Comparison of ENCODE assay signal across 1 cellular context in the genomic region with DNA sequence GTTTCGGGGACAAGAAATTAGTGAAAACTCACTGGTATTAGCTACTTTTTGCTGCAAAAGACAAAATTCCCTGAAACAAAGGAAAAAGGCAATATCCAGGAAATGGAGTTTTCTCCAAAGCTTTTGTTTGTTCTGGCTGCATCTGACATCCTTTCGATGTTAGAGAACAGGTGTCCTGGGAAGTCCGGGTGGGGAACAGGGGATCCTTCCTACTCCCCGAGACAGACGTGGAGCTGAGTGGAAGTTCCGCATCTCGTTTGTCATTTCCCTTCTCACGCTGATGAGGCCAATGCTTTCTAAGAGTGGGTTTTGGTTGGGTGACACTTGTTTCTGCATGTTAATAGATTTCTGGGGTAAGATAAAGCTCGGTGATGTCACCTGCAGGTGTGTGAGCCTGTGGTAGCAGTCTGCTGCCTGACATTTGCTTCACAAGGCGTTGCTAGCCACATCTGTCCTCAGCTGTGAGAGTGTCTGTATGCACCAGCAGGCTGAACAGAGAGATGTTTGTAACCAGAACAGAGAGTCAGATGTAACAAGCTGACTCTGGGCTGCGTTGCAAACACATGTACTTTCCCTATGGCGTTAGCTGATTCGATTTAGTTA.
TF ChIP-seq lines count a peak whose summit lies in the region.

No MANE protein-coding gene starts in this region.

TF ChIP-seq in GM12878, 131 proteins besides CTCF, POLR2A, EP300 and RAD21 (continued from another document and continues in another):
- TF ChIP-seq RUNX3 (IDR thresholded peaks at IDR 0.05; ENCODE audit: low read length) (peak; percentile 74), ZZZ3 (IDR thresholded peaks at IDR 0.05; ENCODE audit: control insufficient read depth, insufficient read length, low read depth) (no peak), SUZ12 (IDR thresholded peaks at IDR 0.05; ENCODE audit: unreplicated experiment) (no peak), NBN (IDR thresholded peaks at IDR 0.05) (0 out of 2 replicates have a peak, but pooled peaks have one; percentile 26), FOXK2 (IDR thresholded peaks at IDR 0.05) (no peak), ZBED1 (IDR thresholded peaks at IDR 0.05; ENCODE audit: borderline replicate concordance) (no peak), SREBF1 (IDR thresholded peaks at IDR 0.05; ENCODE audit: low read length) (no peak), NR2F1 (conservative IDR thresholded peaks at IDR 0.05) (no peak), YY1 (IDR thresholded peaks at IDR 0.05; ENCODE audit: low read depth, low read length) (no peak), RCOR1 (conservative IDR thresholded peaks at IDR 0.05; ENCODE audit: low read depth, low read length) (no peak), CHD1 (IDR thresholded peaks at IDR 0.05; ENCODE audit: low read depth, low read length) (no peak), CBFB (IDR thresholded peaks at IDR 0.05; ENCODE audit: low read depth) (no peak), SUPT20H (IDR thresholded peaks at IDR 0.05; ENCODE audit: borderline replicate concordance, control insufficient read depth, low read depth, low read length) (no peak), EED (IDR thresholded peaks at IDR 0.05; ENCODE audit: low read depth) (no peak), SRF (IDR thresholded peaks at IDR 0.05; ENCODE audit: low read depth in 2 of 2, low read length in 2 of 2) (0 out of 4 replicates have a peak, but pooled peaks of 1 of the 2 experiments have one; percentile 2), ZNF207 (IDR thresholded peaks at IDR 0.05; ENCODE audit: borderline replicate concordance) (no peak), SMARCA5 (IDR thresholded peaks at IDR 0.05) (no peak), PML (IDR thresholded peaks at IDR 0.05; ENCODE audit: low read length) (no peak), FOXM1 (IDR thresholded peaks at IDR 0.05; ENCODE audit: low read depth, low read length) (no peak), RAD51 (IDR thresholded peaks at IDR 0.05) (no peak), ATF7 (IDR thresholded peaks at IDR 0.05; ENCODE audit: low read depth) (peak; percentile 85), PAX8 (IDR thresholded peaks at IDR 0.05) (no peak), SIN3A (IDR thresholded peaks at IDR 0.05; ENCODE audit: low read depth, low read length) (no peak), BCL11A (IDR thresholded peaks at IDR 0.05; ENCODE audit: low read depth, low read length) (no peak; the same call in 1 of the 2 replicates), KLF5 (IDR thresholded peaks at IDR 0.05; ENCODE audit: partially characterized antibody) (no peak), ASH2L (IDR thresholded peaks at IDR 0.05; ENCODE audit: borderline replicate concordance, low read depth) (no peak), POU2F2 (IDR thresholded peaks at IDR 0.05; ENCODE audit: borderline replicate concordance, low read depth, low read length) (peak; percentile 71; the same call in 2 of the 3 replicates), CHD4 (IDR thresholded peaks at IDR 0.05) (no peak), SMAD1 (IDR thresholded peaks at IDR 0.05; ENCODE audit: low read depth, partially characterized antibody) (no peak), RELA (IDR thresholded peaks at IDR 0.05; ENCODE audit: borderline replicate concordance, partially characterized antibody) (no peak), JUNB (IDR thresholded peaks at IDR 0.05) (no peak), MYB (IDR thresholded peaks at IDR 0.05; ENCODE audit: borderline replicate concordance, low read depth, low read length) (no peak), DPF2 (IDR thresholded peaks at IDR 0.05) (no peak), HDAC2 (IDR thresholded peaks at IDR 0.05) (no peak), STAT3 (IDR thresholded peaks at IDR 0.05; ENCODE audit: low read depth, low read length) (no peak), ZNF384 (IDR thresholded peaks at IDR 0.05; ENCODE audit: borderline replicate concordance, low read depth, low read length) (no peak), NR2C1 (IDR thresholded peaks at IDR 0.05) (no peak), ZSCAN29 (IDR thresholded peaks at IDR 0.05) (no peak)
- TF ChIP-seq, protein P1, sequence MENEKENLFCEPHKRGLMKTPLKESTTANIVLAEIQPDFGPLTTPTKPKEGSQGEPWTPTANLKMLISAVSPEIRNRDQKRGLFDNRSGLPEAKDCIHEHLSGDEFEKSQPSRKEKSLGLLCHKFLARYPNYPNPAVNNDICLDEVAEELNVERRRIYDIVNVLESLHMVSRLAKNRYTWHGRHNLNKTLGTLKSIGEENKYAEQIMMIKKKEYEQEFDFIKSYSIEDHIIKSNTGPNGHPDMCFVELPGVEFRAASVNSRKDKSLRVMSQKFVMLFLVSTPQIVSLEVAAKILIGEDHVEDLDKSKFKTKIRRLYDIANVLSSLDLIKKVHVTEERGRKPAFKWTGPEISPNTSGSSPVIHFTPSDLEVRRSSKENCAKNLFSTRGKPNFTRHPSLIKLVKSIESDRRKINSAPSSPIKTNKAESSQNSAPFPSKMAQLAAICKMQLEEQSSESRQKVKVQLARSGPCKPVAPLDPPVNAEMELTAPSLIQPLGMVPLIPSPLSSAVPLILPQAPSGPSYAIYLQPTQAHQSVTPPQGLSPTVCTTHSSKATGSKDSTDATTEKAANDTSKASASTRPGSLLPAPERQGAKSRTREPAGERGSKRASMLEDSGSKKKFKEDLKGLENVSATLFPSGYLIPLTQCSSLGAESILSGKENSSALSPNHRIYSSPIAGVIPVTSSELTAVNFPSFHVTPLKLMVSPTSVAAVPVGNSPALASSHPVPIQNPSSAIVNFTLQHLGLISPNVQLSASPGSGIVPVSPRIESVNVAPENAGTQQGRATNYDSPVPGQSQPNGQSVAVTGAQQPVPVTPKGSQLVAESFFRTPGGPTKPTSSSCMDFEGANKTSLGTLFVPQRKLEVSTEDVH (IDR thresholded peaks at IDR 0.05; ENCODE audit: low read depth, partially characterized antibody), result no peak
- TF ChIP-seq, protein P2, sequence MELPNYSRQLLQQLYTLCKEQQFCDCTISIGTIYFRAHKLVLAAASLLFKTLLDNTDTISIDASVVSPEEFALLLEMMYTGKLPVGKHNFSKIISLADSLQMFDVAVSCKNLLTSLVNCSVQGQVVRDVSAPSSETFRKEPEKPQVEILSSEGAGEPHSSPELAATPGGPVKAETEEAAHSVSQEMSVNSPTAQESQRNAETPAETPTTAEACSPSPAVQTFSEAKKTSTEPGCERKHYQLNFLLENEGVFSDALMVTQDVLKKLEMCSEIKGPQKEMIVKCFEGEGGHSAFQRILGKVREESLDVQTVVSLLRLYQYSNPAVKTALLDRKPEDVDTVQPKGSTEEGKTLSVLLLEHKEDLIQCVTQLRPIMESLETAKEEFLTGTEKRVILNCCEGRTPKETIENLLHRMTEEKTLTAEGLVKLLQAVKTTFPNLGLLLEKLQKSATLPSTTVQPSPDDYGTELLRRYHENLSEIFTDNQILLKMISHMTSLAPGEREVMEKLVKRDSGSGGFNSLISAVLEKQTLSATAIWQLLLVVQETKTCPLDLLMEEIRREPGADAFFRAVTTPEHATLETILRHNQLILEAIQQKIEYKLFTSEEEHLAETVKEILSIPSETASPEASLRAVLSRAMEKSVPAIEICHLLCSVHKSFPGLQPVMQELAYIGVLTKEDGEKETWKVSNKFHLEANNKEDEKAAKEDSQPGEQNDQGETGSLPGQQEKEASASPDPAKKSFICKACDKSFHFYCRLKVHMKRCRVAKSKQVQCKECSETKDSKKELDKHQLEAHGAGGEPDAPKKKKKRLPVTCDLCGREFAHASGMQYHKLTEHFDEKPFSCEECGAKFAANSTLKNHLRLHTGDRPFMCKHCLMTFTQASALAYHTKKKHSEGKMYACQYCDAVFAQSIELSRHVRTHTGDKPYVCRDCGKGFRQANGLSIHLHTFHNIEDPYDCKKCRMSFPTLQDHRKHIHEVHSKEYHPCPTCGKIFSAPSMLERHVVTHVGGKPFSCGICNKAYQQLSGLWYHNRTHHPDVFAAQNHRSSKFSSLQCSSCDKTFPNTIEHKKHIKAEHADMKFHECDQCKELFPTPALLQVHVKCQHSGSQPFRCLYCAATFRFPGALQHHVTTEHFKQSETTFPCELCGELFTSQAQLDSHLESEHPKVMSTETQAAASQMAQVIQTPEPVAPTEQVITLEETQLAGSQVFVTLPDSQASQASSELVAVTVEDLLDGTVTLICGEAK (IDR thresholded peaks at IDR 0.05; ENCODE audit: borderline replicate concordance), result no peak
- TF ChIP-seq, protein P3, sequence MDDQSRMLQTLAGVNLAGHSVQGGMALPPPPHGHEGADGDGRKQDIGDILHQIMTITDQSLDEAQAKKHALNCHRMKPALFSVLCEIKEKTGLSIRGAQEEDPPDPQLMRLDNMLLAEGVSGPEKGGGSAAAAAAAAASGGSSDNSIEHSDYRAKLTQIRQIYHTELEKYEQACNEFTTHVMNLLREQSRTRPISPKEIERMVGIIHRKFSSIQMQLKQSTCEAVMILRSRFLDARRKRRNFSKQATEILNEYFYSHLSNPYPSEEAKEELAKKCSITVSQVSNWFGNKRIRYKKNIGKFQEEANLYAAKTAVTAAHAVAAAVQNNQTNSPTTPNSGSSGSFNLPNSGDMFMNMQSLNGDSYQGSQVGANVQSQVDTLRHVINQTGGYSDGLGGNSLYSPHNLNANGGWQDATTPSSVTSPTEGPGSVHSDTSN (IDR thresholded peaks at IDR 0.05; ENCODE audit: insufficient replicate concordance, low read depth, low read length), result no peak
- TF ChIP-seq, protein P4, sequence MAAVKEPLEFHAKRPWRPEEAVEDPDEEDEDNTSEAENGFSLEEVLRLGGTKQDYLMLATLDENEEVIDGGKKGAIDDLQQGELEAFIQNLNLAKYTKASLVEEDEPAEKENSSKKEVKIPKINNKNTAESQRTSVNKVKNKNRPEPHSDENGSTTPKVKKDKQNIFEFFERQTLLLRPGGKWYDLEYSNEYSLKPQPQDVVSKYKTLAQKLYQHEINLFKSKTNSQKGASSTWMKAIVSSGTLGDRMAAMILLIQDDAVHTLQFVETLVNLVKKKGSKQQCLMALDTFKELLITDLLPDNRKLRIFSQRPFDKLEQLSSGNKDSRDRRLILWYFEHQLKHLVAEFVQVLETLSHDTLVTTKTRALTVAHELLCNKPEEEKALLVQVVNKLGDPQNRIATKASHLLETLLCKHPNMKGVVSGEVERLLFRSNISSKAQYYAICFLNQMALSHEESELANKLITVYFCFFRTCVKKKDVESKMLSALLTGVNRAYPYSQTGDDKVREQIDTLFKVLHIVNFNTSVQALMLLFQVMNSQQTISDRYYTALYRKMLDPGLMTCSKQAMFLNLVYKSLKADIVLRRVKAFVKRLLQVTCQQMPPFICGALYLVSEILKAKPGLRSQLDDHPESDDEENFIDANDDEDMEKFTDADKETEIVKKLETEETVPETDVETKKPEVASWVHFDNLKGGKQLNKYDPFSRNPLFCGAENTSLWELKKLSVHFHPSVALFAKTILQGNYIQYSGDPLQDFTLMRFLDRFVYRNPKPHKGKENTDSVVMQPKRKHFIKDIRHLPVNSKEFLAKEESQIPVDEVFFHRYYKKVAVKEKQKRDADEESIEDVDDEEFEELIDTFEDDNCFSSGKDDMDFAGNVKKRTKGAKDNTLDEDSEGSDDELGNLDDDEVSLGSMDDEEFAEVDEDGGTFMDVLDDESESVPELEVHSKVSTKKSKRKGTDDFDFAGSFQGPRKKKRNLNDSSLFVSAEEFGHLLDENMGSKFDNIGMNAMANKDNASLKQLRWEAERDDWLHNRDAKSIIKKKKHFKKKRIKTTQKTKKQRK (IDR thresholded peaks at IDR 0.05; ENCODE audit: low read depth, low read length), result no peak
- TF ChIP-seq, protein P5, sequence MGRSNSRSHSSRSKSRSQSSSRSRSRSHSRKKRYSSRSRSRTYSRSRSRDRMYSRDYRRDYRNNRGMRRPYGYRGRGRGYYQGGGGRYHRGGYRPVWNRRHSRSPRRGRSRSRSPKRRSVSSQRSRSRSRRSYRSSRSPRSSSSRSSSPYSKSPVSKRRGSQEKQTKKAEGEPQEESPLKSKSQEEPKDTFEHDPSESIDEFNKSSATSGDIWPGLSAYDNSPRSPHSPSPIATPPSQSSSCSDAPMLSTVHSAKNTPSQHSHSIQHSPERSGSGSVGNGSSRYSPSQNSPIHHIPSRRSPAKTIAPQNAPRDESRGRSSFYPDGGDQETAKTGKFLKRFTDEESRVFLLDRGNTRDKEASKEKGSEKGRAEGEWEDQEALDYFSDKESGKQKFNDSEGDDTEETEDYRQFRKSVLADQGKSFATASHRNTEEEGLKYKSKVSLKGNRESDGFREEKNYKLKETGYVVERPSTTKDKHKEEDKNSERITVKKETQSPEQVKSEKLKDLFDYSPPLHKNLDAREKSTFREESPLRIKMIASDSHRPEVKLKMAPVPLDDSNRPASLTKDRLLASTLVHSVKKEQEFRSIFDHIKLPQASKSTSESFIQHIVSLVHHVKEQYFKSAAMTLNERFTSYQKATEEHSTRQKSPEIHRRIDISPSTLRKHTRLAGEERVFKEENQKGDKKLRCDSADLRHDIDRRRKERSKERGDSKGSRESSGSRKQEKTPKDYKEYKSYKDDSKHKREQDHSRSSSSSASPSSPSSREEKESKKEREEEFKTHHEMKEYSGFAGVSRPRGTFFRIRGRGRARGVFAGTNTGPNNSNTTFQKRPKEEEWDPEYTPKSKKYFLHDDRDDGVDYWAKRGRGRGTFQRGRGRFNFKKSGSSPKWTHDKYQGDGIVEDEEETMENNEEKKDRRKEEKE (IDR thresholded peaks at IDR 0.05), result no peak
- TF ChIP-seq, protein P6, sequence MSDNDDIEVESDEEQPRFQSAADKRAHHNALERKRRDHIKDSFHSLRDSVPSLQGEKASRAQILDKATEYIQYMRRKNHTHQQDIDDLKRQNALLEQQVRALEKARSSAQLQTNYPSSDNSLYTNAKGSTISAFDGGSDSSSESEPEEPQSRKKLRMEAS (IDR thresholded peaks at IDR 0.05; ENCODE audit: low read depth, low read length), result no peak
- TF ChIP-seq, protein P7, sequence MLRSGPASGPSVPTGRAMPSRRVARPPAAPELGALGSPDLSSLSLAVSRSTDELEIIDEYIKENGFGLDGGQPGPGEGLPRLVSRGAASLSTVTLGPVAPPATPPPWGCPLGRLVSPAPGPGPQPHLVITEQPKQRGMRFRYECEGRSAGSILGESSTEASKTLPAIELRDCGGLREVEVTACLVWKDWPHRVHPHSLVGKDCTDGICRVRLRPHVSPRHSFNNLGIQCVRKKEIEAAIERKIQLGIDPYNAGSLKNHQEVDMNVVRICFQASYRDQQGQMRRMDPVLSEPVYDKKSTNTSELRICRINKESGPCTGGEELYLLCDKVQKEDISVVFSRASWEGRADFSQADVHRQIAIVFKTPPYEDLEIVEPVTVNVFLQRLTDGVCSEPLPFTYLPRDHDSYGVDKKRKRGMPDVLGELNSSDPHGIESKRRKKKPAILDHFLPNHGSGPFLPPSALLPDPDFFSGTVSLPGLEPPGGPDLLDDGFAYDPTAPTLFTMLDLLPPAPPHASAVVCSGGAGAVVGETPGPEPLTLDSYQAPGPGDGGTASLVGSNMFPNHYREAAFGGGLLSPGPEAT (IDR thresholded peaks at IDR 0.05; ENCODE audit: low read depth), result no peak
- TF ChIP-seq, protein P8, sequence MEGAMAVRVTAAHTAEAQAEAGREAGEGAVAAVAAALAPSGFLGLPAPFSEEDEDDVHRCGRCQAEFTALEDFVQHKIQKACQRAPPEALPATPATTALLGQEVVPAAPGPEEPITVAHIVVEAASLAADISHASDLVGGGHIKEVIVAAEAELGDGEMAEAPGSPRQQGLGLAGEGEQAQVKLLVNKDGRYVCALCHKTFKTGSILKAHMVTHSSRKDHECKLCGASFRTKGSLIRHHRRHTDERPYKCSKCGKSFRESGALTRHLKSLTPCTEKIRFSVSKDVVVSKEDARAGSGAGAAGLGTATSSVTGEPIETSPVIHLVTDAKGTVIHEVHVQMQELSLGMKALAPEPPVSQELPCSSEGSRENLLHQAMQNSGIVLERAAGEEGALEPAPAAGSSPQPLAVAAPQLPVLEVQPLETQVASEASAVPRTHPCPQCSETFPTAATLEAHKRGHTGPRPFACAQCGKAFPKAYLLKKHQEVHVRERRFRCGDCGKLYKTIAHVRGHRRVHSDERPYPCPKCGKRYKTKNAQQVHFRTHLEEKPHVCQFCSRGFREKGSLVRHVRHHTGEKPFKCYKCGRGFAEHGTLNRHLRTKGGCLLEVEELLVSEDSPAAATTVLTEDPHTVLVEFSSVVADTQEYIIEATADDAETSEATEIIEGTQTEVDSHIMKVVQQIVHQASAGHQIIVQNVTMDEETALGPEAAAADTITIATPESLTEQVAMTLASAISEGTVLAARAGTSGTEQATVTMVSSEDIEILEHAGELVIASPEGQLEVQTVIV (IDR thresholded peaks at IDR 0.05; ENCODE audit: borderline replicate concordance, partially characterized antibody), result no peak
